ENCODE assay signal across 1 cellular context in the genomic region with DNA sequence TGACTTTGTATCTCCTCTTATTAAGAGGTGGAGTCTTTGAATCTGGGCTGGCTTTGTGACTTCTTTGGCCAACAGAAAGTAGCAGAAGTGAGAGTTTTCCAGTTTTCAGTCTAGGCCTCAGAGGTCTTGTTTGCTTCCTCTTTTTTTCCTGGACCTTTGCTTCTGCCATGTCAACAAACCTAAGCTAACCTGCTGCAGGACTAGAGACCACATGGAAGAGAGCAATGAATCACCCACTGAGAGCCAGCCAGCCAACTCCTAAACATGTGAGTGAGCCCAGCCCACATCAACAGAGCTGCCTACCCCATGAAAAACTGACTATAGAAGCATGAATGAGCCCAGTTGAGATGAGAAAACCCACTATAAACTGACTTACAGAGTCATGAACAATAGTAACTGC.
TF ChIP-seq lines count a peak whose summit lies in the region.

No MANE protein-coding gene starts in this region.

TF ChIP-seq in HepG2, 621 proteins besides CTCF, POLR2A, EP300 and RAD21 (continued from another document and continues in another):
- TF ChIP-seq, protein P1, sequence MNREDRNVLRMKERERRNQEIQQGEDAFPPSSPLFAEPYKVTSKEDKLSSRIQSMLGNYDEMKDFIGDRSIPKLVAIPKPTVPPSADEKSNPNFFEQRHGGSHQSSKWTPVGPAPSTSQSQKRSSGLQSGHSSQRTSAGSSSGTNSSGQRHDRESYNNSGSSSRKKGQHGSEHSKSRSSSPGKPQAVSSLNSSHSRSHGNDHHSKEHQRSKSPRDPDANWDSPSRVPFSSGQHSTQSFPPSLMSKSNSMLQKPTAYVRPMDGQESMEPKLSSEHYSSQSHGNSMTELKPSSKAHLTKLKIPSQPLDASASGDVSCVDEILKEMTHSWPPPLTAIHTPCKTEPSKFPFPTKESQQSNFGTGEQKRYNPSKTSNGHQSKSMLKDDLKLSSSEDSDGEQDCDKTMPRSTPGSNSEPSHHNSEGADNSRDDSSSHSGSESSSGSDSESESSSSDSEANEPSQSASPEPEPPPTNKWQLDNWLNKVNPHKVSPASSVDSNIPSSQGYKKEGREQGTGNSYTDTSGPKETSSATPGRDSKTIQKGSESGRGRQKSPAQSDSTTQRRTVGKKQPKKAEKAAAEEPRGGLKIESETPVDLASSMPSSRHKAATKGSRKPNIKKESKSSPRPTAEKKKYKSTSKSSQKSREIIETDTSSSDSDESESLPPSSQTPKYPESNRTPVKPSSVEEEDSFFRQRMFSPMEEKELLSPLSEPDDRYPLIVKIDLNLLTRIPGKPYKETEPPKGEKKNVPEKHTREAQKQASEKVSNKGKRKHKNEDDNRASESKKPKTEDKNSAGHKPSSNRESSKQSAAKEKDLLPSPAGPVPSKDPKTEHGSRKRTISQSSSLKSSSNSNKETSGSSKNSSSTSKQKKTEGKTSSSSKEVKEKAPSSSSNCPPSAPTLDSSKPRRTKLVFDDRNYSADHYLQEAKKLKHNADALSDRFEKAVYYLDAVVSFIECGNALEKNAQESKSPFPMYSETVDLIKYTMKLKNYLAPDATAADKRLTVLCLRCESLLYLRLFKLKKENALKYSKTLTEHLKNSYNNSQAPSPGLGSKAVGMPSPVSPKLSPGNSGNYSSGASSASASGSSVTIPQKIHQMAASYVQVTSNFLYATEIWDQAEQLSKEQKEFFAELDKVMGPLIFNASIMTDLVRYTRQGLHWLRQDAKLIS (CRISPR knock-in tag; IDR thresholded peaks at IDR 0.05), result no peak
- TF ChIP-seq KDM3A (CRISPR knock-in tag; IDR thresholded peaks at IDR 0.05; ENCODE audit: low read depth) (no peak), ZNF749 (CRISPR knock-in tag; IDR thresholded peaks at IDR 0.05; ENCODE audit: borderline replicate concordance) (no peak), KLF15 (CRISPR knock-in tag; IDR thresholded peaks at IDR 0.05; ENCODE audit: borderline replicate concordance) (no peak), SOX5 (CRISPR knock-in tag; IDR thresholded peaks at IDR 0.05; ENCODE audit: borderline replicate concordance) (no peak), FOXP1 (IDR thresholded peaks at IDR 0.05) (no peak), FOXP1 (CRISPR knock-in tag; IDR thresholded peaks at IDR 0.05) (0 out of 2 replicates have a peak, but pooled peaks have one; percentile 42), NFIC (IDR thresholded peaks at IDR 0.05; ENCODE audit: low read length) (no peak), ZNF33B (CRISPR knock-in tag; IDR thresholded peaks at IDR 0.05) (no peak), CREM (IDR thresholded peaks at IDR 0.05) (no peak), CREM (CRISPR knock-in tag; IDR thresholded peaks at IDR 0.05) (no peak), TEAD2 (CRISPR knock-in tag; IDR thresholded peaks at IDR 0.05) (no peak), AGO1 (IDR thresholded peaks at IDR 0.05; ENCODE audit: low read depth, low read length, poor library complexity, severe bottlenecking) (no peak), ZFY (CRISPR knock-in tag; IDR thresholded peaks at IDR 0.05) (peak; percentile 50; the same call in 1 of the 2 replicates), ZSCAN21 (CRISPR knock-in tag; IDR thresholded peaks at IDR 0.05; ENCODE audit: borderline replicate concordance) (no peak), ZNF746 (CRISPR knock-in tag; IDR thresholded peaks at IDR 0.05) (no peak), TAF1 (CRISPR knock-in tag; IDR thresholded peaks at IDR 0.05) (no peak), ZFX (CRISPR knock-in tag; IDR thresholded peaks at IDR 0.05; ENCODE audit: low read depth) (peak; percentile 71), NBN (conservative IDR thresholded peaks at IDR 0.05) (no peak), ZNF335 (CRISPR knock-in tag; IDR thresholded peaks at IDR 0.05) (no peak), KLF13 (CRISPR knock-in tag; IDR thresholded peaks at IDR 0.05) (no peak), SRSF4 (IDR thresholded peaks at IDR 0.05; ENCODE audit: low read depth, low read length, poor library complexity, severe bottlenecking) (no peak), ZNF816 (CRISPR knock-in tag; IDR thresholded peaks at IDR 0.05; ENCODE audit: borderline replicate concordance) (no peak), ZSCAN20 (CRISPR knock-in tag; IDR thresholded peaks at IDR 0.05; ENCODE audit: borderline replicate concordance) (no peak), FOXO1 (CRISPR knock-in tag; IDR thresholded peaks at IDR 0.05) (peak; percentile 66; the same call in 1 of the 2 replicates), ZFAT (CRISPR knock-in tag; conservative IDR thresholded peaks at IDR 0.05) (no peak)
- TF ChIP-seq, protein P2, sequence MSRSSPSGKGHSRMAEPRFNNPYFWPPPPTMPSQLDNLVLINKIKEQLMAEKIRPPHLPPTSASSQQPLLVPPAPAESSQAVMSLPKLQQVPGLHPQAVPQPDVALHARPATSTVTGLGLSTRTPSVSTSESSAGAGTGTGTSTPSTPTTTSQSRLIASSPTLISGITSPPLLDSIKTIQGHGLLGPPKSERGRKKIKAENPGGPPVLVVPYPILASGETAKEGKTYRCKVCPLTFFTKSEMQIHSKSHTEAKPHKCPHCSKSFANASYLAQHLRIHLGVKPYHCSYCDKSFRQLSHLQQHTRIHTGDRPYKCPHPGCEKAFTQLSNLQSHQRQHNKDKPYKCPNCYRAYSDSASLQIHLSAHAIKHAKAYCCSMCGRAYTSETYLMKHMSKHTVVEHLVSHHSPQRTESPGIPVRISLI (CRISPR knock-in tag; IDR thresholded peaks at IDR 0.05; ENCODE audit: borderline replicate concordance), result peak; percentile 88
- TF ChIP-seq, protein P3, sequence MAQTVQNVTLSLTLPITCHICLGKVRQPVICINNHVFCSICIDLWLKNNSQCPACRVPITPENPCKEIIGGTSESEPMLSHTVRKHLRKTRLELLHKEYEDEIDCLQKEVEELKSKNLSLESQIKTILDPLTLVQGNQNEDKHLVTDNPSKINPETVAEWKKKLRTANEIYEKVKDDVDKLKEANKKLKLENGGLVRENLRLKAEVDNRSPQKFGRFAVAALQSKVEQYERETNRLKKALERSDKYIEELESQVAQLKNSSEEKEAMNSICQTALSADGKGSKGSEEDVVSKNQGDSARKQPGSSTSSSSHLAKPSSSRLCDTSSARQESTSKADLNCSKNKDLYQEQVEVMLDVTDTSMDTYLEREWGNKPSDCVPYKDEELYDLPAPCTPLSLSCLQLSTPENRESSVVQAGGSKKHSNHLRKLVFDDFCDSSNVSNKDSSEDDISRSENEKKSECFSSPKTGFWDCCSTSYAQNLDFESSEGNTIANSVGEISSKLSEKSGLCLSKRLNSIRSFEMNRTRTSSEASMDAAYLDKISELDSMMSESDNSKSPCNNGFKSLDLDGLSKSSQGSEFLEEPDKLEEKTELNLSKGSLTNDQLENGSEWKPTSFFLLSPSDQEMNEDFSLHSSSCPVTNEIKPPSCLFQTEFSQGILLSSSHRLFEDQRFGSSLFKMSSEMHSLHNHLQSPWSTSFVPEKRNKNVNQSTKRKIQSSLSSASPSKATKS (CRISPR knock-in tag; IDR thresholded peaks at IDR 0.05), result no peak
- TF ChIP-seq, protein P4, sequence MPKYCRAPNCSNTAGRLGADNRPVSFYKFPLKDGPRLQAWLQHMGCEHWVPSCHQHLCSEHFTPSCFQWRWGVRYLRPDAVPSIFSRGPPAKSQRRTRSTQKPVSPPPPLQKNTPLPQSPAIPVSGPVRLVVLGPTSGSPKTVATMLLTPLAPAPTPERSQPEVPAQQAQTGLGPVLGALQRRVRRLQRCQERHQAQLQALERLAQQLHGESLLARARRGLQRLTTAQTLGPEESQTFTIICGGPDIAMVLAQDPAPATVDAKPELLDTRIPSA (CRISPR knock-in tag; IDR thresholded peaks at IDR 0.05; ENCODE audit: borderline replicate concordance), result no peak
- TF ChIP-seq, protein P5, sequence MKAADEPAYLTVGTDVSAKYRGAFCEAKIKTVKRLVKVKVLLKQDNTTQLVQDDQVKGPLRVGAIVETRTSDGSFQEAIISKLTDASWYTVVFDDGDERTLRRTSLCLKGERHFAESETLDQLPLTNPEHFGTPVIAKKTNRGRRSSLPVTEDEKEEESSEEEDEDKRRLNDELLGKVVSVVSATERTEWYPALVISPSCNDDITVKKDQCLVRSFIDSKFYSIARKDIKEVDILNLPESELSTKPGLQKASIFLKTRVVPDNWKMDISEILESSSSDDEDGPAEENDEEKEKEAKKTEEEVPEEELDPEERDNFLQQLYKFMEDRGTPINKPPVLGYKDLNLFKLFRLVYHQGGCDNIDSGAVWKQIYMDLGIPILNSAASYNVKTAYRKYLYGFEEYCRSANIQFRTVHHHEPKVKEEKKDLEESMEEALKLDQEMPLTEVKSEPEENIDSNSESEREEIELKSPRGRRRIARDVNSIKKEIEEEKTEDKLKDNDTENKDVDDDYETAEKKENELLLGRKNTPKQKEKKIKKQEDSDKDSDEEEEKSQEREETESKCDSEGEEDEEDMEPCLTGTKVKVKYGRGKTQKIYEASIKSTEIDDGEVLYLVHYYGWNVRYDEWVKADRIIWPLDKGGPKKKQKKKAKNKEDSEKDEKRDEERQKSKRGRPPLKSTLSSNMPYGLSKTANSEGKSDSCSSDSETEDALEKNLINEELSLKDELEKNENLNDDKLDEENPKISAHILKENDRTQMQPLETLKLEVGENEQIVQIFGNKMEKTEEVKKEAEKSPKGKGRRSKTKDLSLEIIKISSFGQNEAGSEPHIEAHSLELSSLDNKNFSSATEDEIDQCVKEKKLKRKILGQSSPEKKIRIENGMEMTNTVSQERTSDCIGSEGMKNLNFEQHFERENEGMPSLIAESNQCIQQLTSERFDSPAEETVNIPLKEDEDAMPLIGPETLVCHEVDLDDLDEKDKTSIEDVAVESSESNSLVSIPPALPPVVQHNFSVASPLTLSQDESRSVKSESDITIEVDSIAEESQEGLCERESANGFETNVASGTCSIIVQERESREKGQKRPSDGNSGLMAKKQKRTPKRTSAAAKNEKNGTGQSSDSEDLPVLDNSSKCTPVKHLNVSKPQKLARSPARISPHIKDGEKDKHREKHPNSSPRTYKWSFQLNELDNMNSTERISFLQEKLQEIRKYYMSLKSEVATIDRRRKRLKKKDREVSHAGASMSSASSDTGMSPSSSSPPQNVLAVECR (CRISPR knock-in tag; IDR thresholded peaks at IDR 0.05; ENCODE audit: borderline replicate concordance), result peak; percentile 29; the same call in 1 of the 2 replicates
- TF ChIP-seq, protein P6, sequence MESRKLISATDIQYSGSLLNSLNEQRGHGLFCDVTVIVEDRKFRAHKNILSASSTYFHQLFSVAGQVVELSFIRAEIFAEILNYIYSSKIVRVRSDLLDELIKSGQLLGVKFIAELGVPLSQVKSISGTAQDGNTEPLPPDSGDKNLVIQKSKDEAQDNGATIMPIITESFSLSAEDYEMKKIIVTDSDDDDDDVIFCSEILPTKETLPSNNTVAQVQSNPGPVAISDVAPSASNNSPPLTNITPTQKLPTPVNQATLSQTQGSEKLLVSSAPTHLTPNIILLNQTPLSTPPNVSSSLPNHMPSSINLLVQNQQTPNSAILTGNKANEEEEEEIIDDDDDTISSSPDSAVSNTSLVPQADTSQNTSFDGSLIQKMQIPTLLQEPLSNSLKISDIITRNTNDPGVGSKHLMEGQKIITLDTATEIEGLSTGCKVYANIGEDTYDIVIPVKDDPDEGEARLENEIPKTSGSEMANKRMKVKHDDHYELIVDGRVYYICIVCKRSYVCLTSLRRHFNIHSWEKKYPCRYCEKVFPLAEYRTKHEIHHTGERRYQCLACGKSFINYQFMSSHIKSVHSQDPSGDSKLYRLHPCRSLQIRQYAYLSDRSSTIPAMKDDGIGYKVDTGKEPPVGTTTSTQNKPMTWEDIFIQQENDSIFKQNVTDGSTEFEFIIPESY (CRISPR knock-in tag; IDR thresholded peaks at IDR 0.05), result no peak
- TF ChIP-seq, protein P7, sequence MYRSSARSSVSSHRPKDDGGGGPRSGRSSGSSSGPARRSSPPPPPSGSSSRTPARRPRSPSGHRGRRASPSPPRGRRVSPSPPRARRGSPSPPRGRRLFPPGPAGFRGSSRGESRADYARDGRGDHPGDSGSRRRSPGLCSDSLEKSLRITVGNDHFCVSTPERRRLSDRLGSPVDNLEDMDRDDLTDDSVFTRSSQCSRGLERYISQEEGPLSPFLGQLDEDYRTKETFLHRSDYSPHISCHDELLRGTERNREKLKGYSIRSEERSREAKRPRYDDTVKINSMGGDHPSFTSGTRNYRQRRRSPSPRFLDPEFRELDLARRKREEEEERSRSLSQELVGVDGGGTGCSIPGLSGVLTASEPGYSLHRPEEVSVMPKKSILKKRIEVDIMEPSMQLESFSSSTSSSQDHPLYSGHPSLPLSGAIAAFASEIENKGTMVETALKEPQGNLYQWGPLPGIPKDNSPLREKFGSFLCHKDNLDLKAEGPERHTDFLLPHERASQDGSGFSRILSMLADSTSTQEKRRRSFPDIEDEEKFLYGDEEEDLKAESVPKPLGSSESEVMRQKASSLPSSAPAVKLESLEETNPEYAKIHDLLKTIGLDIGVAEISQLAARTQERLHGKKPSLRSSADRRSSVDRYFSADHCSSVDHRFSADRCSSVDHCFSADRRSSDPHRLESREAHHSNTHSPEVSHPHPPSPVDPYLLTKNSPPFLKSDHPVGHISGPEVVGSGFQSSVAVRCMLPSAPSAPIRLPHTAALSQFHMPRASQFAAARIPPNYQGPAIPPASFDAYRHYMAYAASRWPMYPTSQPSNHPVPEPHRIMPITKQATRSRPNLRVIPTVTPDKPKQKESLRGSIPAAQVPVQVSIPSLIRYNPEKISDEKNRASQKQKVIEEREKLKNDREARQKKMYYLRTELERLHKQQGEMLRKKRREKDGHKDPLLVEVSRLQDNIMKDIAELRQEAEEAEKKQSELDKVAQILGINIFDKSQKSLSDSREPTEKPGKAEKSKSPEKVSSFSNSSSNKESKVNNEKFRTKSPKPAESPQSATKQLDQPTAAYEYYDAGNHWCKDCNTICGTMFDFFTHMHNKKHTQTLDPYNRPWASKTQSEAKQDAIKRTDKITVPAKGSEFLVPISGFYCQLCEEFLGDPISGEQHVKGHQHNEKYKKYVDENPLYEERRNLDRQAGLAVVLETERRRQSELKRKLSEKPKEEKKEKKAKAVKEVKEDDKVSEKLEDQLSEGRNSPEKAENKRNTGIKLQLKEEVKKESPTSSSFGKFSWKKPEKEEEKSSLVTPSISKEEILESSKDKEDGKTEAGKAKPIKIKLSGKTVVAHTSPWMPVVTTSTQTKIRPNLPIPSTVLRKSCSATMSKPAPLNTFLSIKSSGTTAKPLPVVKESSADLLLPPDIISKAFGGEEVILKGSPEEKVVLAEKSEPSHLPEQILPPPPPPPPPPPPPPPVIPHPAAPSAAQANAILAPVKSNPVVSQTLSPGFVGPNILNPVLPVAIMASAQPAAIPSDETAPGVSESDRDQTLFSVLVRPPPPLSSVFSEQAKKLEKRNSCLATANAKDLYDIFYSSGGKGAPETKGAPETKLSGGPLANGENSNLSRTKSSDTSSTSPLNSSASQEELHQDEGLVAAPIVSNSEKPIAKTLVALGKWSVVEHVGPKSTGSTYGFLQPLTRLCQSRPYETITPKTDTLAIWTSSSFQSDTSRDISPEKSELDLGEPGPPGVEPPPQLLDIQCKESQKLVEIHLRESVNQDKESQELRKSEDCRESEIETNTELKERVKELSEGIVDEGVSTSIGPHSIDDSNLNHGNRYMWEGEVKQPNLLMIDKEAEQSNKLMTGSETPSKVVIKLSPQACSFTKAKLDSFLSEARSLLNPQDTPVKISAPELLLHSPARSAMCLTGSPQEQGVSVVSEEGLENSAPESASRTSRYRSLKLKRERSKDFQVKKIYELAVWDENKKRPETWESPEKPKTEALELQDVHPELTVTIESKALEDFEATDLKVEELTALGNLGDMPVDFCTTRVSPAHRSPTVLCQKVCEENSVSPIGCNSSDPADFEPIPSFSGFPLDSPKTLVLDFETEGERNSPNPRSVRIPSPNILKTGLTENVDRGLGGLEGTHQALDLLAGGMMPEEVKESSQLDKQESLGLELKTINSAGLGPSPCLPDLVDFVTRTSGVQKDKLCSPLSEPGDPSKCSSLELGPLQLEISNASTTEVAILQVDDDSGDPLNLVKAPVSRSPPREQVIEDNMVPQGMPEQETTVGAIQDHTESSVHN (CRISPR knock-in tag; IDR thresholded peaks at IDR 0.05), result no peak
